13 cellular contexts compared by ENCODE assay signal in genomic region chr11:69051381-69052342, GRCh38. TPM values are rescaled to one million over a fixed set of nuclear protein-coding genes. Genes with fewer than 3 reads are reported as not detected.
DNase-seq lines count a peak whose midpoint lies in the region; ATAC-seq and TF ChIP-seq lines count a peak whose summit lies in the region.
"Had no signal": no experiment of that assay in that cellular context is flagged by ENCODE, and none has a peak within 500 bp of the region (broad histone marks: within the 10 kb centered on the region; RNA-seq: fewer than 3 reads in every experiment).

No MANE protein-coding gene starts in this region.

- H3K27me3 Mint-ChIP-seq in HFFc6 (ENCODE audit: insufficient read depth), result peaks cover 4% of the 10 kb centered on the region; the same call in 1 of the 2 replicates
- peaks cover 5% of the 10 kb centered on the region for H3K27me3 Mint-ChIP-seq in nephron (ENCODE audit: low read depth)

- H3K4me3 Mint-ChIP-seq in HFFc6, result no peak overlapping the region
- peak overlapping the region; percentile 80 to 88 (median 86) for H3K4me3 Mint-ChIP-seq in nephron

- H4K20me1 ChIP-seq in PC-3 (ENCODE audit: low read length), result no peaks in the 10 kb centered on the region

- H3K27ac Mint-ChIP-seq in HFFc6, result peak overlapping the region; percentile 32; the same call in 1 of the 2 replicates
- peak overlapping the region; percentile 35 to 56 (median 50) for H3K27ac Mint-ChIP-seq in nephron

- H3K9me3 Mint-ChIP-seq in HFFc6 (no peaks in the 10 kb centered on the region), nephron (no peaks in the 10 kb centered on the region)

- no peaks in the 10 kb centered on the region for H3K27me3 ChIP-seq in A673 (replicated peaks; ENCODE audit: insufficient read depth, low read depth, low read length, poor library complexity)
- no peaks in the 10 kb centered on the region for H3K27me3 ChIP-seq in colonic mucosa
- no peaks in the 10 kb centered on the region for H3K27me3 ChIP-seq in PC-3 (ENCODE audit: low read length)
- H3K27me3 ChIP-seq: breast epithelium, foreskin keratinocyte had no signal

- peaks cover 60% of the 10 kb centered on the region for H3K79me2 ChIP-seq in PC-3 (ENCODE audit: low read length)

- no peak overlapping the region for H3K4me2 ChIP-seq in PC-3 (ENCODE audit: low read length)

- BruUV-seq in A673 (replicated peaks; lab: Mats Ljungman, UMichigan) (no TSS peak), PC-3 (replicated peaks; lab: Mats Ljungman, UMichigan) (no TSS peak)

- H3K4me1 ChIP-seq in A673 (ENCODE audit: insufficient read depth, low read length, poor library complexity, severe bottlenecking) (peaks cover 13% of the 10 kb centered on the region), colonic mucosa (peaks cover 9% of the 10 kb centered on the region), PC-3 (ENCODE audit: insufficient read depth, low read length) (peaks cover 15% of the 10 kb centered on the region)
- H3K4me1 ChIP-seq: foreskin keratinocyte had no signal

- TF ChIP-seq CTCF in A673 (conservative IDR thresholded peaks at IDR 0.05; ENCODE audit: low read depth, low read length) (no peak), HFFc6 (IDR thresholded peaks at IDR 0.05) (no peak), colonic mucosa (IDR thresholded peaks at IDR 0.05) (no peak), nephron (IDR thresholded peaks at IDR 0.05; ENCODE audit: unreplicated experiment in 3 of 3) (no peak), coronary artery (IDR thresholded peaks at IDR 0.05) (no peak), PC-3 (conservative IDR thresholded peaks at IDR 0.05; ENCODE audit: low read depth, low read length) (no peak)

- H3K4me1 Mint-ChIP-seq in HFFc6 (ENCODE audit: low read depth) (peaks cover 33% of the 10 kb centered on the region), nephron (peaks cover 26% of the 10 kb centered on the region)

- H3K36me3 Mint-ChIP-seq in HFFc6 (ENCODE audit: low read depth), result no peaks in the 10 kb centered on the region
- H3K36me3 Mint-ChIP-seq in nephron (ENCODE audit: low read depth), result peaks cover 7% of the 10 kb centered on the region

- no peak for ATAC-seq in PC-3

- H3K27ac ChIP-seq in A673 (ENCODE audit: low read depth, low read length, poor library complexity, severe bottlenecking) (peak overlapping the region; percentile 62), colonic mucosa (no peak overlapping the region), coronary artery (peak overlapping the region in 1 of 2 donors; percentile 17), PC-3 (ENCODE audit: low read length) (no peak overlapping the region)
- H3K27ac ChIP-seq: foreskin keratinocyte had no signal

- intact Hi-C loops in A673 (cut with micrococcal nuclease; ENCODE audit: unreplicated experiment), result no loop called here
- intact Hi-C loops in colonic mucosa (cut with DNase I), result no loop called here
- intact Hi-C loops in PC-3 (cut with micrococcal nuclease), result no loop called here

- H3K9ac ChIP-seq in colonic mucosa (ENCODE audit: low read depth in 2 of 2, low read length in 2 of 2) (peak overlapping the region; percentile 26 to 29), PC-3 (ENCODE audit: low read length) (no peak overlapping the region)

- peaks cover 13% of the 10 kb centered on the region for H3K36me3 ChIP-seq in A673 (ENCODE audit: insufficient read depth, low read length, poor library complexity, severe bottlenecking)
- no peaks in the 10 kb centered on the region for H3K36me3 ChIP-seq in colonic mucosa
- H3K36me3 ChIP-seq in PC-3 (ENCODE audit: low read depth, low read length), result no peaks in the 10 kb centered on the region
- H3K36me3 ChIP-seq: breast epithelium had no signal

- CTCF ChIA-PET in A673 (lab: Charles Lee), result interaction anchor here (0.5 kb wide), 1 partner anchor 39 kb away, joined by 4 read pairs; no protein-coding TSS in a partner anchor
- CTCF ChIA-PET in PC-3 (lab: Charles Lee), result no interaction called here

- no peaks in the 10 kb centered on the region for H3K9me3 ChIP-seq in A673 (ENCODE audit: low read depth, low read length, poor library complexity, severe bottlenecking)
- no peaks in the 10 kb centered on the region for H3K9me3 ChIP-seq in colonic mucosa
- H3K9me3 ChIP-seq in PC-3 (ENCODE audit: low read length), result no peaks in the 10 kb centered on the region
- H3K9me3 ChIP-seq: breast epithelium had no signal

- no peaks in the 10 kb centered on the region for H3K9me2 ChIP-seq in PC-3 (replicated peaks; ENCODE audit: low read length)

- no peak overlapping the region for H2AFZ ChIP-seq in PC-3 (ENCODE audit: low read length)

- DNase-seq in A673 (ENCODE audit: low spot score) (no peak), HFFc6 (no peak), colonic mucosa (no peak), NCI-H128 (lab: John Stamatoyannopoulos, UW; ENCODE audit: unreplicated experiment) (no peak), coronary artery (ENCODE audit: low spot score) (no peak), PC-3 (no peak)
- DNase-seq in stimulated activated CD4-positive, alpha-beta T cell treated with anti-CD3 and anti-CD28 coated beads, Interleukin-4, amount 100 ng/mL, for 1 hour, result no peak
- DNase-seq: foreskin keratinocyte; NCI-H2081; stimulated activated CD4-positive, alpha-beta T cell treated with anti-CD3 and anti-CD28 coated beads, Interleukin-2, amount 100 ng/mL, for 24 hours had no signal

- POLR2A ChIA-PET in A673 (lab: Charles Lee; ENCODE audit: low non-redundant PET) (interaction anchor here (0.6 kb wide), 1 partner anchor 98 kb away, joined by 3 read pairs; no protein-coding TSS in a partner anchor), PC-3 (lab: Charles Lee; ENCODE audit: unreplicated experiment) (interaction anchor here (0.6 kb wide), 1 partner anchor 246 kb away, joined by 5 read pairs; no protein-coding TSS in a partner anchor)

- H3F3A ChIP-seq in PC-3 (ENCODE audit: low read length, unreplicated experiment), result no peaks in the 10 kb centered on the region

- H3K4me3 ChIP-seq in A673 (ENCODE audit: low read depth, low read length, poor library complexity, severe bottlenecking), result no peak overlapping the region
- no peak overlapping the region for H3K4me3 ChIP-seq in colonic mucosa
- no peak overlapping the region for H3K4me3 ChIP-seq in coronary artery
- no peak overlapping the region for H3K4me3 ChIP-seq in PC-3 (ENCODE audit: low read length)

RNA-seq across cellular contexts. Expression of gene TPCN2, which starts 2.9 kb away (rescaled TPM):
- total RNA-seq in A673 (2021) (28.9 and 29.9 TPM in 2 replicates), colonic mucosa (10 to 100 TPM; 14.5 to 21.1 TPM), PC-3 (2014; rRNA removed) (13.0 and 14.5 TPM in 2 replicates)
- total RNA-seq in HFFc6 (2021; fragmentation: NEBNext Ultra II Directional; extraction: Animal tissue kit (Norgen Biotek cat#: 25700)), result 10 to 100 TPM in 1 of 6 experiments, 1 to 10 TPM in 5; 8.0 to 11.2 (median 9.0) TPM

RNA-seq across cellular contexts. Expression of gene MRGPRF, which starts 38.6 kb away (rescaled TPM):
- total RNA-seq in A673 (2021) (5.2 and 9.3 TPM in 2 replicates), colonic mucosa (10 to 100 TPM in 1 of 2 donors, 1 to 10 TPM in 1; 3.0 to 17.9 TPM), PC-3 (2014; rRNA removed) (not detected in 2 replicates)
- 10 to 100 TPM; 51.4 to 74.9 (median 63.9) TPM for total RNA-seq in HFFc6 (2021; fragmentation: NEBNext Ultra II Directional; extraction: Animal tissue kit (Norgen Biotek cat#: 25700))
- total RNA-seq: activated CD8-positive, alpha-beta memory T cell treated with anti-CD3 and anti-CD28 coated beads for 36 hours had no signal
